ENCODE assay signal across 10 cellular contexts in the genomic region with DNA sequence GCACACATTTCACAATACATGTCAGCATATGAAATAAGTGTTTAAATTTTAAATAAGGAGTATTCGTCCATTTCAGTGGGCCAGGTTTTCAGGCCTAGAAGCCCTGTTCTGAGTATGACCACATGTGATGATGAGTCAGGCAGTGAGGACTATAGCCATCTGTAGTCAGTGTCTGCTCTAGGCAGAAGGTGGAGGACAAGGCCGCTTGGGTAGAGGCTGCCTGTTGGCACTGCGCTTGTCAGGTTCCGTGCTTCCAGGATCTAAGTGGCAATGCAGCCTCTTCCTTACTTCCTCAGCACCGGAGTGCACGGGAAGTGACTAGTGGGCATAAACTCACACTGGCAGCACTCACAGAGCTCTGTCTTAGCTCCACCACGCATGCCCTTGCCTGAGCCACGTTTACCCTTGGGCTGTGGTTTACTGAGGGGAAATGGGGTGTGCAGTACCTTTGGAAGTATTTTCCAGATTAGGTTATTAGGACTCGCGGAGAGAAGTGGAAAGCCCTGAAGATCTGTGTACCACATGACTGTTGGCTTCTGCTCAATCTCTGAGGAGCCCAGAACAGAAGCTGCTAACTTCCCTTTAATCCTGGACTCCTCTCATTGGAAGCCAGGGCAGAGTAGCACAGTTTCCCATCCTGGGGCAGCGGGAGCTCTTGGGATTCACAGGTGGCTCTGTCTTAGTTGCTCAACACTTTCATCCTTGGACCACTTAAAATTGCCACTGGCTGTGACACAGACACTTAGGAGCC.
DNase-seq lines count a peak whose midpoint lies in the region; ATAC-seq and TF ChIP-seq lines count a peak whose summit lies in the region.
"Had no signal": no experiment of that assay in that cellular context is flagged by ENCODE, and none has a peak within 500 bp of the region (broad histone marks: within the 10 kb centered on the region; RNA-seq: fewer than 3 reads in every experiment).

No MANE protein-coding gene starts in this region.

- peak overlapping the region; percentile 30 for H3K27ac ChIP-seq in layer of hippocampus (ENCODE audit: low read depth, low read length)

- TF ChIP-seq CTCF in Calu3 (IDR thresholded peaks at IDR 0.05; ENCODE audit: unreplicated experiment) = no peak

- H3K27me3 Mint-ChIP-seq in IgD-negative memory B cell (no peaks in the 10 kb centered on the region), Calu3 (ENCODE audit: unreplicated experiment) (no peaks in the 10 kb centered on the region)

- no peaks in the 10 kb centered on the region for H3K9me3 Mint-ChIP-seq in IgD-negative memory B cell
- H3K9me3 Mint-ChIP-seq in Calu3 (ENCODE audit: low read depth, unreplicated experiment) = no peaks in the 10 kb centered on the region

- H3K36me3 Mint-ChIP-seq in IgD-negative memory B cell = no peaks in the 10 kb centered on the region
- no peaks in the 10 kb centered on the region for H3K36me3 Mint-ChIP-seq in Calu3 (ENCODE audit: insufficient read depth, unreplicated experiment)

- no peaks in the 10 kb centered on the region for H3K27me3 ChIP-seq in layer of hippocampus (ENCODE audit: control insufficient read depth, insufficient read depth, low read length)

- CTCF ChIA-PET in Calu3 (lab: Charles Lee) = no interaction called here

- DNase-seq in dermis blood vessel endothelial cell = peak; percentile 67
- peak; percentile 65 for DNase-seq in superior temporal gyrus (ENCODE audit: extremely low spot score)
- DNase-seq in Calu3 = no peak
- no peak for DNase-seq in stimulated activated naive CD8-positive, alpha-beta T cell treated with anti-CD3 and anti-CD28 coated beads, Interleukin-15, Interleukin-2, amounts not matched to agents 100 U/mL and 50 U/mL, for 24 hours
- DNase-seq: DMS79, NCI-H1048, NCI-H510A had no signal

- H3K4me1 Mint-ChIP-seq in IgD-negative memory B cell (peaks cover 20 to 35% (median 23%) of the 10 kb centered on the region in 3 donors), Calu3 (ENCODE audit: low read depth, unreplicated experiment) (peaks cover 11% of the 10 kb centered on the region)

- peak overlapping the region in 2 of 3 donors; percentile 14 to 71 for H3K27ac Mint-ChIP-seq in IgD-negative memory B cell
- no peak overlapping the region for H3K27ac Mint-ChIP-seq in Calu3 (ENCODE audit: unreplicated experiment)

- no TSS peak for BruUV-seq in Calu3 (replicated peaks; lab: Mats Ljungman, UMichigan)

- intact Hi-C loops in Calu3 (cut with micrococcal nuclease; ENCODE audit: unreplicated experiment) = no loop called here

- peak overlapping the region in 2 of 4 donors; percentile 12 to 70 for H3K4me3 Mint-ChIP-seq in IgD-negative memory B cell
- H3K4me3 Mint-ChIP-seq in Calu3 (ENCODE audit: low read depth, unreplicated experiment) = no peak overlapping the region

- ATAC-seq in GM21717 (IDR thresholded peaks at IDR 0.05; ENCODE audit: unreplicated experiment) = no peak
- ATAC-seq in stimulated activated naive CD8-positive, alpha-beta T cell treated with anti-CD3 and anti-CD28 coated beads, Interleukin-15, Interleukin-2, amounts not matched to agents 100 U/mL and 50 U/mL, for 24 hours = no peak

Comparison
In these comparisons a context has a peak if more than half of its experiments do, and no peak if none do; other contexts are left out.
1. DNase-seq: peak in dermis blood vessel endothelial cell (single experiment) and superior temporal gyrus (single experiment); none in Calu3 (single experiment) and stimulated activated naive CD8-positive, alpha-beta T cell treated with anti-CD3 and anti-CD28 coated beads, Interleukin-15, Interleukin-2, amounts not matched to agents 100 U/mL and 50 U/mL, for 24 hours (single experiment).